ENCODE assay signal across 32 cellular contexts in genomic region chr12:30458453-30458852, GRCh38.
DNase-seq lines count a peak whose midpoint lies in the region; ATAC-seq, FAIRE-seq and TF ChIP-seq lines count a peak whose summit lies in the region.
"Had no signal": no experiment of that assay in that cellular context is flagged by ENCODE, and none has a peak within 500 bp of the region (broad histone marks: within the 10 kb centered on the region; RNA-seq: fewer than 3 reads in every experiment).

No MANE protein-coding gene starts in this region.

- no peak overlapping the region for H3K27ac ChIP-seq in HEK293 (ENCODE audit: extremely low read depth, low read depth, low read length)
- H3K27ac ChIP-seq in K562 (ENCODE audit: extremely low read depth, low read depth, low read length) = no peak overlapping the region
- H3K27ac ChIP-seq: 22Rv1, A549, BLaER1, C4-2B had no signal

- no peak overlapping the region for H3K27ac Mint-ChIP-seq in activated T-helper 2 cell treated with anti-CD3 and anti-CD28 coated beads, Interferon-gamma antibody, Interleukin-2, Interleukin-4, amounts not matched to agents 10 μg/mL and 5 μg/mL and 100 μg/mL, durations not matched to agents 14 hours and 24 hours and 36 hours
- H3K27ac Mint-ChIP-seq: B cell; CD14-positive monocyte; CD4-positive, alpha-beta memory T cell; CD4-positive, alpha-beta T cell; CD8-positive, alpha-beta memory T cell; CD8-positive, alpha-beta T cell had no signal

- H3K9me3 Mint-ChIP-seq in activated T-helper 2 cell treated with anti-CD3 and anti-CD28 coated beads, Interferon-gamma antibody, Interleukin-2, Interleukin-4, amounts not matched to agents 10 μg/mL and 5 μg/mL and 100 μg/mL, durations not matched to agents 14 hours and 24 hours and 36 hours = peaks cover 3% of the 10 kb centered on the region
- H3K9me3 Mint-ChIP-seq: CD8-positive, alpha-beta T cell had no signal

- H3K36me3 Mint-ChIP-seq in activated T-helper 2 cell treated with anti-CD3 and anti-CD28 coated beads, Interferon-gamma antibody, Interleukin-2, Interleukin-4, amounts not matched to agents 10 μg/mL and 5 μg/mL and 100 μg/mL, durations not matched to agents 14 hours and 24 hours and 36 hours (ENCODE audit: low read depth) = no peaks in the 10 kb centered on the region
- H3K36me3 Mint-ChIP-seq: CD14-positive monocyte; CD4-positive, alpha-beta memory T cell; CD4-positive, CD25-positive, alpha-beta regulatory T cell; CD8-positive, alpha-beta memory T cell; CD8-positive, alpha-beta T cell had no signal

- no peak for TF ChIP-seq POLR2A in K562 (conservative IDR thresholded peaks at IDR 0.05)

- H3K4me3 ChIP-seq in HEK293 (ENCODE audit: low read depth, low read length) (no peak overlapping the region), K562 (no peak overlapping the region)
- H3K4me3 ChIP-seq: A549; BLaER1; BLaER1 treated with 17β-estradiol and CSF1 and Interleukin-3, amounts not matched to agents 10 nM and 100 nM had no signal

- H3K4me1 ChIP-seq in HEK293 (ENCODE audit: control insufficient read depth, insufficient read depth, low read length) (no peaks in the 10 kb centered on the region), K562 (replicated peaks in 1 of 2; ENCODE audit: control insufficient read depth in 2 of 2, insufficient read depth in 2 of 2, low read length in 2 of 2) (peaks cover 0 to 5% of the 10 kb centered on the region in 2 experiments; a peak in 2 of 5 replicates)
- H3K4me1 ChIP-seq: A549, BE2C, BLaER1, Caco-2 had no signal

- H3K79me2 ChIP-seq in K562 (ENCODE audit: control insufficient read depth, insufficient read depth, low read length) = no peaks in the 10 kb centered on the region

- in situ Hi-C loops in K562 (cut with MboI) = no loop called here

- peaks cover under 1 to 8% of the 10 kb centered on the region in 2 experiments; a peak in 2 of 5 replicates for H3K27me3 ChIP-seq in K562 (ENCODE audit: control insufficient read depth in 2 of 2, insufficient read depth in 2 of 2, low read length in 2 of 2)
- H3K27me3 ChIP-seq: BE2C; BLaER1; BLaER1 treated with 17β-estradiol and CSF1 and Interleukin-3, amounts not matched to agents 10 nM and 100 nM had no signal

- H2AFZ ChIP-seq in K562 (ENCODE audit: low read depth, low read length) = no peak overlapping the region

- H3K4me2 ChIP-seq in K562 (ENCODE audit: insufficient read depth, low read length) = no peak overlapping the region
- H3K4me2 ChIP-seq: A549, BLaER1 had no signal

- no peaks in the 10 kb centered on the region for H3K36me3 ChIP-seq in HEK293 (ENCODE audit: control insufficient read depth in 2 of 2, insufficient read depth in 1 of 2, low read length in 2 of 2)
- no peaks in the 10 kb centered on the region for H3K36me3 ChIP-seq in K562 (ENCODE audit: control insufficient read depth, insufficient read depth, low read length)
- H3K36me3 ChIP-seq: BE2C; BLaER1; BLaER1 treated with 17β-estradiol and CSF1 and Interleukin-3, amounts not matched to agents 10 nM and 100 nM had no signal

- POLR2A ChIA-PET in HEK293 (lab: Yijun Ruan, JAX) = no interaction called here
- POLR2A ChIA-PET in K562 (lab: Yijun Ruan, JAX) = no interaction called here

- BruUV-seq in K562 (replicated peaks; lab: Mats Ljungman, UMichigan) = no TSS peak

- intact Hi-C loops in K562 (cut with micrococcal nuclease) = no loop called here
- intact Hi-C loops in activated T-helper 2 cell treated with anti-CD3 and anti-CD28 coated beads, Interferon-gamma antibody, Interleukin-2, Interleukin-4, amounts not matched to agents 10 μg/mL and 5 μg/mL and 100 μg/mL, durations not matched to agents 14 hours and 24 hours and 36 hours (cut with micrococcal nuclease) = no loop called here

- H3K9me3 ChIP-seq in HEK293 (ENCODE audit: control insufficient read depth, insufficient read depth, low read depth, low read length) (no peaks in the 10 kb centered on the region), K562 (replicated peaks; ENCODE audit: control insufficient read depth, insufficient read depth, low read depth, low read length) (no peaks in the 10 kb centered on the region)
- H3K9me3 ChIP-seq: A549, BE2C, BLaER1, Caco-2 had no signal

- no peak for TF ChIP-seq RAD21 in K562 (CRISPR knock-in tag; conservative IDR thresholded peaks at IDR 0.05 in 1 of 2, IDR thresholded peaks at IDR 0.05 in 1 of 2)

- H3K9me1 ChIP-seq in K562 (ENCODE audit: control insufficient read depth, insufficient read depth, low read length) = no peaks in the 10 kb centered on the region

- no peak for TF ChIP-seq EP300 in K562 (IDR thresholded peaks at IDR 0.05; ENCODE audit: low read length)

- WGBS in K562 (ENCODE audit: insufficient coverage, low coverage, missing lambda C conversion rate) = 0% methylated on average over 3 of the region's 3 CpGs

- no peak overlapping the region for H3K4me3 Mint-ChIP-seq in activated T-helper 2 cell treated with anti-CD3 and anti-CD28 coated beads, Interferon-gamma antibody, Interleukin-2, Interleukin-4, amounts not matched to agents 10 μg/mL and 5 μg/mL and 100 μg/mL, durations not matched to agents 14 hours and 24 hours and 36 hours (ENCODE audit: low read depth)
- H3K4me3 Mint-ChIP-seq: B cell; CD14-positive monocyte; CD4-positive, alpha-beta memory T cell; CD4-positive, alpha-beta T cell; CD4-positive, CD25-positive, alpha-beta regulatory T cell; CD8-positive, alpha-beta memory T cell; CD8-positive, alpha-beta T cell had no signal

- no peak for ATAC-seq in K562
- ATAC-seq: CD8-positive, alpha-beta T cell had no signal

- no peaks in the 10 kb centered on the region for H3K27me3 Mint-ChIP-seq in activated T-helper 2 cell treated with anti-CD3 and anti-CD28 coated beads, Interferon-gamma antibody, Interleukin-2, Interleukin-4, amounts not matched to agents 10 μg/mL and 5 μg/mL and 100 μg/mL, durations not matched to agents 14 hours and 24 hours and 36 hours (ENCODE audit: low read depth)
- H3K27me3 Mint-ChIP-seq: B cell; CD4-positive, alpha-beta T cell; CD4-positive, CD25-positive, alpha-beta regulatory T cell; CD8-positive, alpha-beta memory T cell had no signal

- no peak for TF ChIP-seq CTCF in HEK293 (tag by site-specific recombination; IDR thresholded peaks at IDR 0.05)
- TF ChIP-seq CTCF in K562 (IDR thresholded peaks at IDR 0.05 in 2 of 3, conservative IDR thresholded peaks at IDR 0.05 in 1 of 3; ENCODE audit: insufficient read depth in 2 of 3, low read depth in 1 of 3, low read length in 3 of 3) = no peak

- DNase-seq in K562 (ENCODE audit: extremely low read depth in 1 of 4, low spot score in 3 of 4) (no peak), SKM-1 treated with dmso at 0.1 percent for 144 hours (lab: John Stamatoyannopoulos, UW; ENCODE audit: unreplicated experiment) (no peak)
- no peak for DNase-seq in activated T-helper 2 cell treated with anti-CD3 and anti-CD28 coated beads, Interferon-gamma antibody, Interleukin-2, Interleukin-4, amounts not matched to agents 10 μg/mL and 5 μg/mL and 100 μg/mL, durations not matched to agents 14 hours and 24 hours and 36 hours (ENCODE audit: low spot score)
- DNase-seq: 8988T; ACHN; AML-193; BE2C; C1 segment of cervical spinal cord; Calu3; CD4-positive, alpha-beta memory T cell; CD4-positive, alpha-beta T cell; CD4-positive, CD25-positive, alpha-beta regulatory T cell; CD8-positive, alpha-beta memory T cell; CD8-positive, alpha-beta T cell; COR-L47; DMS 273 treated with DMSO at 0.1 percent for 48 hours; DMS153; DMS79; DMS79 treated with DMSO at 0.1 percent for 48 hours; DND-41; EL had no signal

- no peak for FAIRE-seq in K562 (lab: Jason Lieb, UNC)
- FAIRE-seq: A204.1, A549, D721Med had no signal

- no peaks in the 10 kb centered on the region for H4K20me1 ChIP-seq in K562 (replicated peaks; ENCODE audit: control insufficient read depth, insufficient read depth, low read length)
- H4K20me1 ChIP-seq: BLaER1; BLaER1 treated with 17β-estradiol and CSF1 and Interleukin-3, amounts not matched to agents 10 nM and 100 nM had no signal

- no peak overlapping the region for H3K9ac ChIP-seq in K562 (ENCODE audit: insufficient read depth in 1 of 2, low read depth in 2 of 2, low read length in 2 of 2)
- H3K9ac ChIP-seq: BLaER1; BLaER1 treated with 17β-estradiol and CSF1 and Interleukin-3, amounts not matched to agents 10 nM and 100 nM had no signal

- H3K4me1 Mint-ChIP-seq in activated T-helper 2 cell treated with anti-CD3 and anti-CD28 coated beads, Interferon-gamma antibody, Interleukin-2, Interleukin-4, amounts not matched to agents 10 μg/mL and 5 μg/mL and 100 μg/mL, durations not matched to agents 14 hours and 24 hours and 36 hours (ENCODE audit: low read depth) = no peaks in the 10 kb centered on the region
- H3K4me1 Mint-ChIP-seq: B cell; CD14-positive monocyte; CD4-positive, alpha-beta memory T cell; CD4-positive, CD25-positive, alpha-beta regulatory T cell; CD8-positive, alpha-beta memory T cell had no signal

- CTCF ChIA-PET in HEK293 (lab: Yijun Ruan, JAX) = interaction anchor here (0.6 to 1.6 kb wide), 8 partner anchors 12 to 349 kb away, joined by 3 to 18 read pairs (median 3); no protein-coding TSS in a partner anchor
- CTCF ChIA-PET in K562 (lab: Yijun Ruan, JAX; ENCODE audit: low intra/inter-chr PET ratio) = no interaction called here

TF ChIP-seq in HEK293, 187 proteins besides CTCF, POLR2A, EP300 and RAD21:
- TF ChIP-seq ZNF146 (tag by site-specific recombination; IDR thresholded peaks at IDR 0.05) (peak; percentile 51), ZNF473 (tag by site-specific recombination; IDR thresholded peaks at IDR 0.05) (no peak)

TF ChIP-seq in K562, 482 proteins besides CTCF, POLR2A, EP300 and RAD21:
- TF ChIP-seq ZNF146 (CRISPR knock-in tag; IDR thresholded peaks at IDR 0.05; ENCODE audit: unreplicated experiment) (peak; percentile 71), ZNF830 (CRISPR knock-in tag; IDR thresholded peaks at IDR 0.05) (no peak)

Comparison
In these comparisons a context has a peak if more than half of its experiments do, and no peak if none do; other contexts are left out.
1. Of the 44 proteins assayed by ChIP-seq in both K562 and HEK293: peak only in K562: none; only in HEK293: none; in both: ZNF146; in neither: 43.